In genomic region chr17:31408586-31408985, GRCh38 we compare ENCODE assay signal across 27 cellular contexts.
"Had no signal": no experiment of that assay in that cellular context is flagged by ENCODE, and none has a peak within 500 bp of the region (broad histone marks: within the 10 kb centered on the region; RNA-seq: fewer than 3 reads in every experiment).

No MANE protein-coding gene starts in this region.

- H3K36me3 ChIP-seq: esophagus muscularis mucosa, left lung, lower lobe of right lung, neural progenitor cell, stomach, suprapubic skin, transverse colon, uterus, WERI-Rb-1 had no signal

- H3K4me1 ChIP-seq: body of pancreas, foreskin keratinocyte, lower lobe of right lung, stomach, suprapubic skin, transverse colon, uterus had no signal

- H3K27me3 ChIP-seq: body of pancreas, left lung, stomach, transverse colon, uterus had no signal

- H3K27me3 Mint-ChIP-seq: activated CD4-positive, alpha-beta memory T cell treated with anti-CD3 and anti-CD28 coated beads for 36 hours had no signal

- H3K4me1 Mint-ChIP-seq: activated CD4-positive, alpha-beta T cell treated with anti-CD3 and anti-CD28 coated beads, Interleukin-2, amount 10 ng/mL, durations not matched to agents 24 days and 14 days; natural killer cell; stimulated activated naive B cell treated with anti-CD40 and anti-IgM and Interleukin-4, amounts not matched to agents 10 μg/mL and 1 μg/mL and 100 μg/mL, for 72 hours had no signal

- H3K27ac ChIP-seq: body of pancreas, esophagus muscularis mucosa, foreskin keratinocyte, left lung, lower lobe of right lung, neural progenitor cell, stomach, suprapubic skin, transverse colon, uterus, WERI-Rb-1 had no signal

- H3K27ac Mint-ChIP-seq: activated CD4-positive, alpha-beta memory T cell treated with anti-CD3 and anti-CD28 coated beads for 36 hours; activated CD4-positive, alpha-beta T cell treated with anti-CD3 and anti-CD28 coated beads, Interleukin-2, amount 10 ng/mL, durations not matched to agents 24 days and 14 days; activated T-helper 1 cell treated with anti-CD3 and anti-CD28 coated beads, Interleukin-12 subunit alpha, Interleukin-12 subunit beta, Interleukin-2, Interleukin-4 antibody, amounts not matched to agents 30 ng/mL and 10 ng/mL and 1 ng/mL, durations not matched to agents 14 hours and 24 hours and 36 hours; natural killer cell; neural progenitor cell; stimulated activated naive B cell treated with anti-CD40 and anti-IgM and Interleukin-4, amounts not matched to agents 10 μg/mL and 1 μg/mL and 100 μg/mL, for 72 hours had no signal

- H3K4me3 Mint-ChIP-seq: activated CD4-positive, alpha-beta memory T cell treated with anti-CD3 and anti-CD28 coated beads for 36 hours; activated CD4-positive, alpha-beta T cell treated with anti-CD3 and anti-CD28 coated beads, Interleukin-2, amount 10 ng/mL, durations not matched to agents 24 days and 14 days; activated T-helper 1 cell treated with anti-CD3 and anti-CD28 coated beads, Interleukin-12 subunit alpha, Interleukin-12 subunit beta, Interleukin-2, Interleukin-4 antibody, amounts not matched to agents 30 ng/mL and 10 ng/mL and 1 ng/mL, durations not matched to agents 14 hours and 24 hours and 36 hours; natural killer cell; neural progenitor cell; stimulated activated naive B cell treated with anti-CD40 and anti-IgM and Interleukin-4, amounts not matched to agents 10 μg/mL and 1 μg/mL and 100 μg/mL, for 72 hours had no signal

- H3K4me3 ChIP-seq: body of pancreas, esophagus muscularis mucosa, left lung, lower lobe of right lung, neural progenitor cell, stomach, suprapubic skin, transverse colon, uterus had no signal

- DNase-seq: activated CD4-positive, alpha-beta memory T cell treated with anti-CD3 and anti-CD28 coated beads for 36 hours; activated CD4-positive, alpha-beta T cell treated with anti-CD3 and anti-CD28 coated beads, Interleukin-2, amount 10 ng/mL, durations not matched to agents 24 days and 14 days; activated CD4-positive, CD25-positive, alpha-beta regulatory T cell treated with anti-CD3 and anti-CD28 coated beads, Interleukin-2, amount 50 U/mL, for 72 hours; activated CD8-positive, alpha-beta memory T cell treated with anti-CD3 and anti-CD28 coated beads, Interleukin-2, amount 50 U/mL, for 4 hours; activated T-cell treated with anti-CD3 and anti-CD28 coated beads, Interleukin-2, amount 50 U/mL, for 1 hour; body of pancreas; cerebellar nuclear complex; foreskin keratinocyte; left lung; lower lobe of right lung; mesenchymal stem cell; natural killer cell; small intestine; stimulated activated CD4-positive, alpha-beta T cell treated with anti-CD3 and anti-CD28 coated beads, Interleukin-1b, Interleukin-23, amount 100 ng/mL, for 48 hours; stimulated activated CD4-positive, alpha-beta T cell treated with anti-CD3 and anti-CD28 coated beads, Interleukin-4, amount 100 ng/mL, for 4 hours; stimulated activated CD8-positive, alpha-beta memory T cell treated with anti-CD3 and anti-CD28 coated beads, Interleukin-4, amount 100 ng/mL, for 48 hours; stimulated activated naive B cell treated with anti-CD40 and anti-IgM and Interleukin-4, amounts not matched to agents 10 μg/mL and 1 μg/mL and 100 μg/mL, for 72 hours; stomach; T-helper 9 cell; transverse colon; uterus; WERI-Rb-1 had no signal

- FAIRE-seq: small intestine had no signal

- H3K9me3 Mint-ChIP-seq: activated CD4-positive, alpha-beta memory T cell treated with anti-CD3 and anti-CD28 coated beads for 36 hours; activated CD4-positive, alpha-beta T cell treated with anti-CD3 and anti-CD28 coated beads, Interleukin-2, amount 10 ng/mL, durations not matched to agents 24 days and 14 days; activated naive CD4-positive, alpha-beta T cell treated with anti-CD3 and anti-CD28 coated beads, Interleukin-2, amount 50 U/mL, for 72 hours; activated T-helper 1 cell treated with anti-CD3 and anti-CD28 coated beads, Interleukin-12 subunit alpha, Interleukin-12 subunit beta, Interleukin-2, Interleukin-4 antibody, amounts not matched to agents 30 ng/mL and 10 ng/mL and 1 ng/mL, durations not matched to agents 14 hours and 24 hours and 36 hours; natural killer cell; neural progenitor cell; stimulated activated naive B cell treated with anti-CD40 and anti-IgM and Interleukin-4, amounts not matched to agents 10 μg/mL and 1 μg/mL and 100 μg/mL, for 72 hours had no signal

- H3K36me3 Mint-ChIP-seq: activated CD4-positive, alpha-beta memory T cell treated with anti-CD3 and anti-CD28 coated beads for 36 hours; activated naive CD4-positive, alpha-beta T cell treated with anti-CD3 and anti-CD28 coated beads, Interleukin-2, amount 50 U/mL, for 72 hours; natural killer cell; neural progenitor cell; stimulated activated naive B cell treated with anti-CD40 and anti-IgM and Interleukin-4, amounts not matched to agents 10 μg/mL and 1 μg/mL and 100 μg/mL, for 72 hours had no signal

- H3K9me3 ChIP-seq: body of pancreas, esophagus muscularis mucosa, left lung, lower lobe of right lung, stomach, suprapubic skin, transverse colon, uterus had no signal
